In genomic region chr21:45997205-45997494, GRCh38 we compare ENCODE assay signal across 19 cellular contexts.
"Had no signal": no experiment of that assay in that cellular context is flagged by ENCODE, and none has a peak within 500 bp of the region (broad histone marks: within the 10 kb centered on the region; RNA-seq: fewer than 3 reads in every experiment).

No MANE protein-coding gene starts in this region.

- H3K4me1 ChIP-seq: pancreas, upper lobe of right lung had no signal

- H3K4me1 Mint-ChIP-seq: activated naive CD4-positive, alpha-beta T cell treated with anti-CD3 and anti-CD28 coated beads, Interleukin-2, amount 50 U/mL, for 24 hours; brain; central memory CD8-positive, alpha-beta T cell; neural crest cell; T-cell had no signal

- H3K4me3 Mint-ChIP-seq: activated naive CD4-positive, alpha-beta T cell treated with anti-CD3 and anti-CD28 coated beads, Interleukin-2, amount 50 U/mL, for 24 hours; brain; central memory CD8-positive, alpha-beta T cell; neural crest cell; T-cell had no signal

- ATAC-seq: activated CD4-positive, CD25-positive, alpha-beta regulatory T cell treated with anti-CD3 and anti-CD28 coated beads, Interleukin-2, amount 50 U/mL, for 24 hours; pancreas; T-cell; upper lobe of right lung had no signal

- H3K27ac Mint-ChIP-seq: activated naive CD4-positive, alpha-beta T cell treated with anti-CD3 and anti-CD28 coated beads, Interleukin-2, amount 50 U/mL, for 24 hours; brain; T-cell had no signal

- H3K36me3 Mint-ChIP-seq: activated naive CD4-positive, alpha-beta T cell treated with anti-CD3 and anti-CD28 coated beads, Interleukin-2, amount 50 U/mL, for 24 hours; T-cell had no signal

- H3K27ac ChIP-seq: pancreas, upper lobe of right lung had no signal

- H3K9me3 ChIP-seq: pancreas, SK-N-SH, upper lobe of right lung had no signal

- H3K27me3 ChIP-seq: pancreas, upper lobe of right lung had no signal

- H3K27me3 Mint-ChIP-seq: activated naive CD4-positive, alpha-beta T cell treated with anti-CD3 and anti-CD28 coated beads, Interleukin-2, amount 50 U/mL, for 24 hours; brain; central memory CD8-positive, alpha-beta T cell; T-cell had no signal

- DNase-seq: activated CD4-positive, alpha-beta T cell treated with anti-CD3 and anti-CD28 coated beads, Interleukin-2, amount 50 U/mL, for 1 hour; activated CD8-positive, alpha-beta memory T cell treated with anti-CD3 and anti-CD28 coated beads for 24 hours; activated T-cell treated with anti-CD3 and anti-CD28 coated beads for 4 hours; amniotic stem cell; SK-N-SH; stimulated activated CD4-positive, alpha-beta T cell treated with anti-CD3 and anti-CD28 coated beads, Interleukin-4, amount 100 ng/mL, for 24 hours; stimulated activated naive CD4-positive, alpha-beta T cell treated with Interleukin-2 at 50 U/mL for 16 hours; T1000; upper lobe of right lung had no signal

- H3K9me3 Mint-ChIP-seq: activated naive CD4-positive, alpha-beta T cell treated with anti-CD3 and anti-CD28 coated beads, Interleukin-2, amount 50 U/mL, for 24 hours; brain; central memory CD8-positive, alpha-beta T cell; neural crest cell; T-cell had no signal

- H3K36me3 ChIP-seq: pancreas had no signal

- H3K9ac ChIP-seq: SK-N-SH had no signal

- H3K4me3 ChIP-seq: coronary artery, lung, pancreas, skin epidermis, upper lobe of right lung had no signal
